9 cellular contexts compared by ENCODE assay signal in the genomic region with DNA sequence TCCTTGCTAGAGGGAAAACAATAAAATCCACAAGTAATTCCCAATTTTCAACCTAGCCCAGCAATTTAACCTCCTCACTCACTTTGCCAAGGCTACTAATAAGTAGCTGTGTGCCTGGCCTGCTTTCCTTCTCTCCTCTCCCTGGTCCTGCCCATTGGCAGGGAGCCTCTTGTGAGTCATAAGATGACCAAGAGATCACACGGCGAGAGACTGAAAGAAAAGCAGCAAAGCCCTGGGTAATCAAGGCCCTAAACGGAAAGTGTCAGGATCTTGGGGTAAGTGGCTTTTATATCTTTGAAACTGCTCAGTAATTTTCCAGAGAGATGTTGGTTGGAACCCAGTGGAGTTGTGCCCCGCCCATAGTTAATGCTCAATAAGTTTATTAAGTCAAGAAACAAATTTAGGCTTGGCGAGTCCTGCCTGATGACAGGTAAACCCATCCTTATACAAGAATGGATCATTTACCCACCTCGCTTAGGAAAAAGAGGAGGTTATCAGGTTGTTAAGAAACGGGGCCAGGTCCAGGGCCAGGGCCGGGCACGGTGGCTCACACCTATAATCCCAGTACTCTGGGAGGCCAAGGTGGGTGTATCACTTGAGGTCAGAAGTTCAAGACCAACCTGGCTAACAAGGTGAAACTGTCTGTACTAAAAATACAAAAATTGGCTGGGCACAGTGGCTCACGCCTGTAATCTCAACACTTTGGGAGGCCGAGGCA. TPM values are rescaled to one million over a fixed set of nuclear protein-coding genes. Genes with fewer than 3 reads are reported as not detected.
A peak's percentile ranks its signal among the peaks of the same experiment; 100 is the strongest.
DNase-seq lines count a peak whose midpoint lies in the region; ATAC-seq, FAIRE-seq and TF ChIP-seq lines count a peak whose summit lies in the region.
"Had no signal": no experiment of that assay in that cellular context is flagged by ENCODE, and none has a peak within 500 bp of the region (broad histone marks: within the 10 kb centered on the region; RNA-seq: fewer than 3 reads in every experiment).

No MANE protein-coding gene starts in this region.

- no peak for TF ChIP-seq POLR2A in tibial nerve (IDR thresholded peaks at IDR 0.05)

- DNase-seq in HTR-8/SVneo (ENCODE audit: insufficient read length, low spot score) (peak; percentile 72), cerebellum (ENCODE audit: low spot score) (peak; percentile 28), tibial nerve (ENCODE audit: low spot score in 2 of 2) (peak; percentile 79 to 93), activated gamma-delta T cell (lab: John Stamatoyannopoulos, UW) (no peak), NCI-H2029 treated with DMSO at 0.1 percent for 48 hours (lab: John Stamatoyannopoulos, UW) (no peak)
- no peak for DNase-seq in central memory CD4-positive, alpha-beta T cell
- DNase-seq: RPMI8226 had no signal

- TF ChIP-seq EP300 in tibial nerve (IDR thresholded peaks at IDR 0.05): peak; percentile 24 to 85

- no peaks in the 10 kb centered on the region for H3K36me3 ChIP-seq in tibial nerve

- no peaks in the 10 kb centered on the region for H3K9me3 ChIP-seq in tibial nerve

- no peak overlapping the region for H3K4me3 ChIP-seq in tibial nerve

- WGBS in tibial nerve, 2 donors: 69 to 72% methylated on average over 11 of the region's 11 CpGs

- peaks cover 0 to 14% (median 10%) of the 10 kb centered on the region in 4 donors for H3K4me1 ChIP-seq in tibial nerve

- H3K27ac ChIP-seq in layer of hippocampus (ENCODE audit: low read depth, low read length) (peak overlapping the region; percentile 47), tibial nerve (peak overlapping the region; percentile 52 to 96 (median 74))

- no peak for ATAC-seq in GM21529 (IDR thresholded peaks at IDR 0.05; ENCODE audit: unreplicated experiment)

- no peak for TF ChIP-seq CTCF in tibial nerve (IDR thresholded peaks at IDR 0.05)

- FAIRE-seq in HTR-8/SVneo (lab: Jason Lieb, UNC): no peak

- H3K27me3 ChIP-seq in layer of hippocampus (ENCODE audit: control insufficient read depth, insufficient read depth, low read length) (no peaks in the 10 kb centered on the region), tibial nerve (no peaks in the 10 kb centered on the region)

RNA-seq across cellular contexts. Expression of gene ADAM17, which starts 10.0 kb away (rescaled TPM):
- 33.4 TPM for total RNA-seq in cerebellum
- 10 to 100 TPM; 30.6 to 50.9 (median 42.6) TPM for total RNA-seq in tibial nerve

Comparison
In these comparisons a context has a peak if more than half of its experiments do, and no peak if none do; other contexts are left out.
1. DNase-seq: peak in HTR-8/SVneo (single experiment), cerebellum (single experiment) and tibial nerve (2 of 2); none in activated gamma-delta T cell (single experiment), NCI-H2029 treated with DMSO at 0.1 percent for 48 hours (single experiment) and central memory CD4-positive, alpha-beta T cell (single experiment).